Comparison of ENCODE assay signal across 8 cellular contexts in genomic region chr14:105060751-105061427, GRCh38. TPM values are rescaled to one million over a fixed set of nuclear protein-coding genes. Genes with fewer than 3 reads are reported as not detected.
A peak's percentile ranks its signal among the peaks of the same experiment; 100 is the strongest.
DNase-seq lines count a peak whose midpoint lies in the region; ATAC-seq, FAIRE-seq and TF ChIP-seq lines count a peak whose summit lies in the region.

No MANE protein-coding gene starts in this region.

- WGBS in hepatocyte (ENCODE audit: low lambda C conversion rate, missing lambda C conversion rate), result 90% methylated on average over 29 of the region's 30 CpGs

- DNase-seq in KG1 (lab: John Stamatoyannopoulos, UW) (peak; percentile 37), hepatocyte (ENCODE audit: low spot score) (peak; percentile 25), RCC 7860 (ENCODE audit: low spot score) (no peak), HuH-7.5 (ENCODE audit: low spot score) (no peak)
- peak; percentile 75 to 76 for DNase-seq in activated T-cell treated with anti-CD3 and anti-CD28 coated beads, Interleukin-2, amount 50 U/mL, for 48 hours
- DNase-seq in stimulated activated naive CD8-positive, alpha-beta T cell treated with anti-CD3 and anti-CD28 coated beads, Interleukin-15, amount 100 ng/mL, for 72 hours, result peak in 1 of 2 donors; percentile 64

- no peaks in the 10 kb centered on the region for H3K9me3 Mint-ChIP-seq in stimulated activated naive CD8-positive, alpha-beta T cell treated with anti-CD3 and anti-CD28 coated beads, Interleukin-15, amount 100 ng/mL, for 72 hours

- H3K36me3 ChIP-seq in hepatocyte (replicated peaks; ENCODE audit: insufficient read depth, low read depth), result no peaks in the 10 kb centered on the region

- no peak overlapping the region for H3K4me2 ChIP-seq in hepatocyte

- H4K20me1 ChIP-seq in hepatocyte (ENCODE audit: insufficient read depth, poor library complexity, severe bottlenecking), result no peaks in the 10 kb centered on the region

- TF ChIP-seq CTCF in hepatocyte (IDR thresholded peaks at IDR 0.05; ENCODE audit: poor library complexity), result no peak

- H3K79me2 ChIP-seq in hepatocyte, result no peaks in the 10 kb centered on the region

- no peaks in the 10 kb centered on the region for H3K9me3 ChIP-seq in hepatocyte (ENCODE audit: low read depth)

- no peak for FAIRE-seq in RCC 7860 (lab: Jason Lieb, UNC)

- no peaks in the 10 kb centered on the region for H3K9me2 ChIP-seq in hepatocyte (replicated peaks; ENCODE audit: insufficient read depth)

- peaks cover 23% of the 10 kb centered on the region for H3K4me1 ChIP-seq in hepatocyte (ENCODE audit: insufficient read depth)

- H2AFZ ChIP-seq in hepatocyte, result no peak overlapping the region

- peaks cover 88% of the 10 kb centered on the region for H3K4me1 Mint-ChIP-seq in stimulated activated naive CD8-positive, alpha-beta T cell treated with anti-CD3 and anti-CD28 coated beads, Interleukin-15, amount 100 ng/mL, for 72 hours

- peak; percentile 6 for ATAC-seq in stimulated activated naive CD8-positive, alpha-beta T cell treated with anti-CD3 and anti-CD28 coated beads, Interleukin-15, amount 100 ng/mL, for 72 hours
- ATAC-seq in HG02678 (IDR thresholded peaks at IDR 0.05; ENCODE audit: unreplicated experiment) (no peak), HG03442 (IDR thresholded peaks at IDR 0.05; ENCODE audit: unreplicated experiment) (no peak)

- peak overlapping the region; percentile 89 to 95 for H3K4me3 Mint-ChIP-seq in stimulated activated naive CD8-positive, alpha-beta T cell treated with anti-CD3 and anti-CD28 coated beads, Interleukin-15, amount 100 ng/mL, for 72 hours

- H3K4me3 ChIP-seq in hepatocyte, result no peak overlapping the region

- no peak overlapping the region for H3K27ac ChIP-seq in hepatocyte

- no peaks in the 10 kb centered on the region for H3K27me3 ChIP-seq in hepatocyte

- peak overlapping the region; percentile 88 to 90 for H3K27ac Mint-ChIP-seq in stimulated activated naive CD8-positive, alpha-beta T cell treated with anti-CD3 and anti-CD28 coated beads, Interleukin-15, amount 100 ng/mL, for 72 hours

- no peaks in the 10 kb centered on the region for H3K27me3 Mint-ChIP-seq in stimulated activated naive CD8-positive, alpha-beta T cell treated with anti-CD3 and anti-CD28 coated beads, Interleukin-15, amount 100 ng/mL, for 72 hours

RNA-seq across cellular contexts. Expression of gene GPR132, which starts 4.3 kb away (rescaled TPM):
- total RNA-seq in hepatocyte, result 0.24 and 0.83 TPM in 2 replicates
- 0.23 and 0.41 TPM in 2 replicates for polyA plus RNA-seq in hepatocyte

RNA-seq across cellular contexts. Expression of gene CDCA4, which starts 40.0 kb away (rescaled TPM):
- total RNA-seq in hepatocyte, result 13.6 and 15.7 TPM in 2 replicates
- polyA plus RNA-seq in hepatocyte, result 15.0 and 17.1 TPM in 2 replicates

Comparison
In these comparisons a context has a peak if more than half of its experiments do, and no peak if none do; other contexts are left out.
1. DNase-seq: peak in KG1 (single experiment), activated T-cell treated with anti-CD3 and anti-CD28 coated beads, Interleukin-2, amount 50 U/mL, for 48 hours (2 of 2) and hepatocyte (single experiment); none in RCC 7860 (single experiment) and HuH-7.5 (single experiment).